13 cellular contexts compared by ENCODE assay signal in the genomic region with DNA sequence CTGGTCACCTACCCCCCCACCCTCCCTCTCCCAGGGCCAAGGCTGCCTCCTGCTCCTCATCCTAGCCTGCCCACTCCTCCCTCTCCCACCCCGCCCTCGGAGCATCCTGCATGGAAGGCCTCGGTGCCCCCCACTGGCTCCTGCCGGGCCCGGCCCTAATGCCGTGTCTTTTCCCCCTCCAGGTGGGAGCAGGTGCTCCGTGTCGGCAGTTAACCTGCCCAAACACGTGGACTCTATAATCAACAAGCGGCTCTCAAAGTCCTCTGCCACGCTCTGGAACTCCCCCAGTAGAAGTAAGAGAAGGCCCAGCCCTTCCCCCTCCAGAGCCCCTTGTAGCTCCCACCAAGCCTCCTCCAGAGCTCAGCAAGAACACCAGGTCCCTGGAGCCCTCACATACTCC. TPM values are rescaled to one million over a fixed set of nuclear protein-coding genes. Genes with fewer than 3 reads are reported as not detected.
DNase-seq lines count a peak whose midpoint lies in the region; ATAC-seq and TF ChIP-seq lines count a peak whose summit lies in the region.
"Had no signal": no experiment of that assay in that cellular context is flagged by ENCODE, and none has a peak within 500 bp of the region (broad histone marks: within the 10 kb centered on the region; RNA-seq: fewer than 3 reads in every experiment).

No MANE protein-coding gene starts in this region.

- H3K9me3 Mint-ChIP-seq in endothelial cell (ENCODE audit: unreplicated experiment), result no peaks in the 10 kb centered on the region
- H3K9me3 Mint-ChIP-seq: naive B cell; stimulated activated naive CD8-positive, alpha-beta T cell treated with anti-CD3 and anti-CD28 coated beads, Interleukin-15, amount 100 ng/mL, for 72 hours had no signal

- peaks cover 63% of the 10 kb centered on the region for H3K36me3 Mint-ChIP-seq in endothelial cell (ENCODE audit: low read depth, unreplicated experiment)

- ATAC-seq in gastrocnemius medialis, result peak in 1 of 2 donors; percentile 4
- ATAC-seq in left colon, result no peak
- ATAC-seq: stimulated activated naive CD8-positive, alpha-beta T cell treated with anti-CD3 and anti-CD28 coated beads, Interleukin-15, amount 100 ng/mL, for 72 hours had no signal

- no peak for TF ChIP-seq POLR2A in gastrocnemius medialis (IDR thresholded peaks at IDR 0.05)

- H3K4me3 ChIP-seq in gastrocnemius medialis, result no peak overlapping the region

- no peak overlapping the region for H3K4me3 Mint-ChIP-seq in endothelial cell (ENCODE audit: unreplicated experiment)
- H3K4me3 Mint-ChIP-seq: stimulated activated naive CD8-positive, alpha-beta T cell treated with anti-CD3 and anti-CD28 coated beads, Interleukin-15, amount 100 ng/mL, for 72 hours had no signal

- peaks cover 0 to 74% of the 10 kb centered on the region in 2 donors for H3K36me3 ChIP-seq in gastrocnemius medialis

- intact Hi-C loops in gastrocnemius medialis (cut with DNase I; ENCODE audit: low total_unique reads), result loop anchor here (1.0 kb wide), 1 partner anchor 25 kb away; a partner anchor contains a TSS
- intact Hi-C loops in left colon (cut with DNase I, micrococcal nuclease), result no loop called here

- no peaks in the 10 kb centered on the region for H3K9me3 ChIP-seq in gastrocnemius medialis

- no peaks in the 10 kb centered on the region for H3K27me3 ChIP-seq in gastrocnemius medialis

- peak overlapping the region; percentile 57 for H3K27ac Mint-ChIP-seq in endothelial cell (ENCODE audit: unreplicated experiment)
- H3K27ac Mint-ChIP-seq: stimulated activated naive CD8-positive, alpha-beta T cell treated with anti-CD3 and anti-CD28 coated beads, Interleukin-15, amount 100 ng/mL, for 72 hours had no signal

- DNase-seq in COLO668 (lab: John Stamatoyannopoulos, UW; ENCODE audit: unreplicated experiment) (peak; percentile 75), NCI-H345 (lab: John Stamatoyannopoulos, UW) (peak; percentile 65), endothelial cell (ENCODE audit: low spot score) (no peak), gastrocnemius medialis (no peak), DMS 273 treated with DMSO at 0.1 percent for 48 hours (lab: John Stamatoyannopoulos, UW) (no peak), OCI-M1 (lab: John Stamatoyannopoulos, UW) (no peak), left colon (no peak), SK-N-DZ (ENCODE audit: low spot score) (no peak)
- DNase-seq: activated naive CD4-positive, alpha-beta T cell; effector CD8-positive, alpha-beta T cell; NCI-H524; stimulated activated naive CD8-positive, alpha-beta T cell treated with anti-CD3 and anti-CD28 coated beads, Interleukin-15, amount 100 ng/mL, for 72 hours had no signal

- peaks cover 24% of the 10 kb centered on the region for H3K4me1 Mint-ChIP-seq in endothelial cell (ENCODE audit: unreplicated experiment)

- peak overlapping the region; percentile 97 to 100 (median 99) for H3K27ac ChIP-seq in gastrocnemius medialis

- H3K27me3 Mint-ChIP-seq in endothelial cell (ENCODE audit: unreplicated experiment), result peaks cover 10% of the 10 kb centered on the region
- H3K27me3 Mint-ChIP-seq: naive B cell; stimulated activated naive CD8-positive, alpha-beta T cell treated with anti-CD3 and anti-CD28 coated beads, Interleukin-15, amount 100 ng/mL, for 72 hours had no signal

- in situ Hi-C loops in gastrocnemius medialis (cut with MboI; ENCODE audit: low sequenced_read_pairs in 4 of 4), result loop anchor here in 1 of 4 donors (25.0 kb wide), 1 partner anchor 113 kb away; no protein-coding TSS in a partner anchor

- H3K4me1 ChIP-seq in gastrocnemius medialis, result peaks cover 68 to 76% of the 10 kb centered on the region in 2 donors

- no peak for TF ChIP-seq CTCF in endothelial cell (IDR thresholded peaks at IDR 0.05; ENCODE audit: unreplicated experiment)
- no peak for TF ChIP-seq CTCF in gastrocnemius medialis (IDR thresholded peaks at IDR 0.05 in 4 of 5, conservative IDR thresholded peaks at IDR 0.05 in 1 of 5)

RNA-seq across cellular contexts. Expression of a gene that starts 18.8 kb away (rescaled TPM):
- 189 TPM for total RNA-seq in endothelial cell (ENCODE audit: unreplicated experiment)
- total RNA-seq in gastrocnemius medialis, result 100 to 1,000 TPM; 376 to 967 (median 474) TPM
- total RNA-seq in left colon, result 10 to 100 TPM; 38.3 to 62.5 TPM
- 68.3 and 73.9 TPM in 2 replicates for polyA plus RNA-seq in SK-N-DZ (2014; cell fraction: cytosol; rRNA removed)
- polyA plus RNA-seq in SK-N-DZ (2014; cell fraction: nucleus; rRNA removed), result 67.3 and 84.8 TPM in 2 replicates

RNA-seq across cellular contexts. Expression of a gene that starts 25.4 kb away (rescaled TPM):
- total RNA-seq in endothelial cell (ENCODE audit: unreplicated experiment) (50.7 TPM), gastrocnemius medialis (10 to 100 TPM; 57.5 to 72.4 (median 63.5) TPM), left colon (10 to 100 TPM; 62.4 to 63.0 TPM)
- 83.0 and 86.0 TPM in 2 replicates for polyA plus RNA-seq in SK-N-DZ (2014; cell fraction: cytosol; rRNA removed)
- polyA plus RNA-seq in SK-N-DZ (2014; cell fraction: nucleus; rRNA removed), result 36.5 and 37.1 TPM in 2 replicates

RNA-seq across cellular contexts. Expression of a gene that starts 49.5 kb away (rescaled TPM):
- total RNA-seq in endothelial cell (ENCODE audit: unreplicated experiment) (129 TPM), gastrocnemius medialis (100 to 1,000 TPM in 3 of 4 donors, 10 to 100 TPM in 1; 88.2 to 174 (median 146) TPM), left colon (10 to 100 TPM; 78.7 to 79.7 TPM)
- 48.3 and 49.2 TPM in 2 replicates for polyA plus RNA-seq in SK-N-DZ (2014; cell fraction: cytosol; rRNA removed)
- 29.2 and 33.2 TPM in 2 replicates for polyA plus RNA-seq in SK-N-DZ (2014; cell fraction: nucleus; rRNA removed)

RNA-seq across cellular contexts. Expression of a gene that starts 49.7 kb away (rescaled TPM):
- 0.13 TPM for total RNA-seq in endothelial cell (ENCODE audit: unreplicated experiment)
- total RNA-seq in gastrocnemius medialis, result 1 to 10 TPM in 1 of 4 donors, under 1 TPM in 3; 0.61 to 1.6 (median 0.81) TPM
- 1 to 10 TPM in 1 of 2 donors, under 1 TPM in 1; 0.55 to 1.8 TPM for total RNA-seq in left colon
- polyA plus RNA-seq in SK-N-DZ (2014; cell fraction: cytosol; rRNA removed), result 0.23 and 0.29 TPM in 2 replicates
- 0.65 and 1.1 TPM in 2 replicates for polyA plus RNA-seq in SK-N-DZ (2014; cell fraction: nucleus; rRNA removed)

Comparison
In these comparisons a context has a peak if more than half of its experiments do, and no peak if none do; other contexts are left out.
1. DNase-seq: peak in COLO668 (single experiment) and NCI-H345 (single experiment); none in endothelial cell (single experiment), gastrocnemius medialis (0 of 2), DMS 273 treated with DMSO at 0.1 percent for 48 hours (single experiment), OCI-M1 (single experiment), left colon (0 of 2) and SK-N-DZ (single experiment).